1 cellular context compared by ENCODE assay signal in genomic region chr22:37546436-37547248, GRCh38.
TF ChIP-seq lines count a peak whose summit lies in the region.

No MANE protein-coding gene starts in this region.

TF ChIP-seq in HepG2, 621 proteins besides CTCF, POLR2A, EP300 and RAD21 (continued from another document and continues in another):
- TF ChIP-seq, protein P1, sequence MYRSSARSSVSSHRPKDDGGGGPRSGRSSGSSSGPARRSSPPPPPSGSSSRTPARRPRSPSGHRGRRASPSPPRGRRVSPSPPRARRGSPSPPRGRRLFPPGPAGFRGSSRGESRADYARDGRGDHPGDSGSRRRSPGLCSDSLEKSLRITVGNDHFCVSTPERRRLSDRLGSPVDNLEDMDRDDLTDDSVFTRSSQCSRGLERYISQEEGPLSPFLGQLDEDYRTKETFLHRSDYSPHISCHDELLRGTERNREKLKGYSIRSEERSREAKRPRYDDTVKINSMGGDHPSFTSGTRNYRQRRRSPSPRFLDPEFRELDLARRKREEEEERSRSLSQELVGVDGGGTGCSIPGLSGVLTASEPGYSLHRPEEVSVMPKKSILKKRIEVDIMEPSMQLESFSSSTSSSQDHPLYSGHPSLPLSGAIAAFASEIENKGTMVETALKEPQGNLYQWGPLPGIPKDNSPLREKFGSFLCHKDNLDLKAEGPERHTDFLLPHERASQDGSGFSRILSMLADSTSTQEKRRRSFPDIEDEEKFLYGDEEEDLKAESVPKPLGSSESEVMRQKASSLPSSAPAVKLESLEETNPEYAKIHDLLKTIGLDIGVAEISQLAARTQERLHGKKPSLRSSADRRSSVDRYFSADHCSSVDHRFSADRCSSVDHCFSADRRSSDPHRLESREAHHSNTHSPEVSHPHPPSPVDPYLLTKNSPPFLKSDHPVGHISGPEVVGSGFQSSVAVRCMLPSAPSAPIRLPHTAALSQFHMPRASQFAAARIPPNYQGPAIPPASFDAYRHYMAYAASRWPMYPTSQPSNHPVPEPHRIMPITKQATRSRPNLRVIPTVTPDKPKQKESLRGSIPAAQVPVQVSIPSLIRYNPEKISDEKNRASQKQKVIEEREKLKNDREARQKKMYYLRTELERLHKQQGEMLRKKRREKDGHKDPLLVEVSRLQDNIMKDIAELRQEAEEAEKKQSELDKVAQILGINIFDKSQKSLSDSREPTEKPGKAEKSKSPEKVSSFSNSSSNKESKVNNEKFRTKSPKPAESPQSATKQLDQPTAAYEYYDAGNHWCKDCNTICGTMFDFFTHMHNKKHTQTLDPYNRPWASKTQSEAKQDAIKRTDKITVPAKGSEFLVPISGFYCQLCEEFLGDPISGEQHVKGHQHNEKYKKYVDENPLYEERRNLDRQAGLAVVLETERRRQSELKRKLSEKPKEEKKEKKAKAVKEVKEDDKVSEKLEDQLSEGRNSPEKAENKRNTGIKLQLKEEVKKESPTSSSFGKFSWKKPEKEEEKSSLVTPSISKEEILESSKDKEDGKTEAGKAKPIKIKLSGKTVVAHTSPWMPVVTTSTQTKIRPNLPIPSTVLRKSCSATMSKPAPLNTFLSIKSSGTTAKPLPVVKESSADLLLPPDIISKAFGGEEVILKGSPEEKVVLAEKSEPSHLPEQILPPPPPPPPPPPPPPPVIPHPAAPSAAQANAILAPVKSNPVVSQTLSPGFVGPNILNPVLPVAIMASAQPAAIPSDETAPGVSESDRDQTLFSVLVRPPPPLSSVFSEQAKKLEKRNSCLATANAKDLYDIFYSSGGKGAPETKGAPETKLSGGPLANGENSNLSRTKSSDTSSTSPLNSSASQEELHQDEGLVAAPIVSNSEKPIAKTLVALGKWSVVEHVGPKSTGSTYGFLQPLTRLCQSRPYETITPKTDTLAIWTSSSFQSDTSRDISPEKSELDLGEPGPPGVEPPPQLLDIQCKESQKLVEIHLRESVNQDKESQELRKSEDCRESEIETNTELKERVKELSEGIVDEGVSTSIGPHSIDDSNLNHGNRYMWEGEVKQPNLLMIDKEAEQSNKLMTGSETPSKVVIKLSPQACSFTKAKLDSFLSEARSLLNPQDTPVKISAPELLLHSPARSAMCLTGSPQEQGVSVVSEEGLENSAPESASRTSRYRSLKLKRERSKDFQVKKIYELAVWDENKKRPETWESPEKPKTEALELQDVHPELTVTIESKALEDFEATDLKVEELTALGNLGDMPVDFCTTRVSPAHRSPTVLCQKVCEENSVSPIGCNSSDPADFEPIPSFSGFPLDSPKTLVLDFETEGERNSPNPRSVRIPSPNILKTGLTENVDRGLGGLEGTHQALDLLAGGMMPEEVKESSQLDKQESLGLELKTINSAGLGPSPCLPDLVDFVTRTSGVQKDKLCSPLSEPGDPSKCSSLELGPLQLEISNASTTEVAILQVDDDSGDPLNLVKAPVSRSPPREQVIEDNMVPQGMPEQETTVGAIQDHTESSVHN (CRISPR knock-in tag; IDR thresholded peaks at IDR 0.05): no peak
- TF ChIP-seq ATF1 (CRISPR knock-in tag; IDR thresholded peaks at IDR 0.05) (no peak), ZNF572 (CRISPR knock-in tag; IDR thresholded peaks at IDR 0.05) (0 out of 2 replicates have a peak, but pooled peaks have one; percentile 31), THAP7 (CRISPR knock-in tag; IDR thresholded peaks at IDR 0.05) (no peak), SAP130 (CRISPR knock-in tag; IDR thresholded peaks at IDR 0.05; ENCODE audit: low read depth) (no peak), SALL1 (CRISPR knock-in tag; IDR thresholded peaks at IDR 0.05) (no peak; the same call in 1 of the 2 replicates), ZBTB26 (CRISPR knock-in tag; IDR thresholded peaks at IDR 0.05; ENCODE audit: borderline replicate concordance) (no peak), ZNF543 (CRISPR knock-in tag; IDR thresholded peaks at IDR 0.05) (no peak), TFDP2 (CRISPR knock-in tag; IDR thresholded peaks at IDR 0.05) (0 out of 2 replicates have a peak, but pooled peaks have one; percentile 15), ZNF431 (CRISPR knock-in tag; IDR thresholded peaks at IDR 0.05; ENCODE audit: borderline replicate concordance, low read depth) (no peak), YEATS4 (CRISPR knock-in tag; IDR thresholded peaks at IDR 0.05; ENCODE audit: borderline replicate concordance) (no peak), FOXO1 (CRISPR knock-in tag; IDR thresholded peaks at IDR 0.05) (peak; percentile 51; the same call in 1 of the 2 replicates), HNRNPLL (IDR thresholded peaks at IDR 0.05; ENCODE audit: low read depth, low read length, poor library complexity, severe bottlenecking) (peak; percentile 20), CCAR2 (optimal IDR thresholded peaks at IDR 0.05; ENCODE audit: low read depth, low read length) (no peak), KDM3A (CRISPR knock-in tag; IDR thresholded peaks at IDR 0.05; ENCODE audit: low read depth) (no peak), SIN3B (IDR thresholded peaks at IDR 0.05; ENCODE audit: low read length) (no peak), YY1 (IDR thresholded peaks at IDR 0.05; ENCODE audit: insufficient read depth, insufficient replicate concordance, low read depth, low read length) (no peak), TEAD2 (CRISPR knock-in tag; IDR thresholded peaks at IDR 0.05) (no peak), ZNF567 (CRISPR knock-in tag; IDR thresholded peaks at IDR 0.05; ENCODE audit: borderline replicate concordance) (no peak), HHEX (CRISPR knock-in tag; IDR thresholded peaks at IDR 0.05) (no peak), ZBTB7A (CRISPR knock-in tag; IDR thresholded peaks at IDR 0.05) (no peak), ZNF430 (CRISPR knock-in tag; IDR thresholded peaks at IDR 0.05) (0 out of 2 replicates have a peak, but pooled peaks have one; percentile 7), HIC2 (CRISPR knock-in tag; IDR thresholded peaks at IDR 0.05; ENCODE audit: low read depth) (no peak), ZBTB44 (CRISPR knock-in tag; IDR thresholded peaks at IDR 0.05) (no peak), ZNF34 (CRISPR knock-in tag; IDR thresholded peaks at IDR 0.05; ENCODE audit: borderline replicate concordance) (no peak), SRSF9 (IDR thresholded peaks at IDR 0.05; ENCODE audit: borderline replicate concordance, insufficient read depth, low read depth, low read length, poor library complexity, severe bottlenecking) (no peak), HOXA3 (CRISPR knock-in tag; IDR thresholded peaks at IDR 0.05) (peak; percentile 14; the same call in 1 of the 2 replicates), ZKSCAN8 (CRISPR knock-in tag; IDR thresholded peaks at IDR 0.05; ENCODE audit: borderline replicate concordance) (no peak), THAP11 (CRISPR knock-in tag; IDR thresholded peaks at IDR 0.05) (0 out of 2 replicates have a peak, but pooled peaks have one; percentile 12), ZNF333 (CRISPR knock-in tag; IDR thresholded peaks at IDR 0.05; ENCODE audit: borderline replicate concordance) (no peak), GZF1 (CRISPR knock-in tag; IDR thresholded peaks at IDR 0.05) (no peak)
- TF ChIP-seq, protein P2, sequence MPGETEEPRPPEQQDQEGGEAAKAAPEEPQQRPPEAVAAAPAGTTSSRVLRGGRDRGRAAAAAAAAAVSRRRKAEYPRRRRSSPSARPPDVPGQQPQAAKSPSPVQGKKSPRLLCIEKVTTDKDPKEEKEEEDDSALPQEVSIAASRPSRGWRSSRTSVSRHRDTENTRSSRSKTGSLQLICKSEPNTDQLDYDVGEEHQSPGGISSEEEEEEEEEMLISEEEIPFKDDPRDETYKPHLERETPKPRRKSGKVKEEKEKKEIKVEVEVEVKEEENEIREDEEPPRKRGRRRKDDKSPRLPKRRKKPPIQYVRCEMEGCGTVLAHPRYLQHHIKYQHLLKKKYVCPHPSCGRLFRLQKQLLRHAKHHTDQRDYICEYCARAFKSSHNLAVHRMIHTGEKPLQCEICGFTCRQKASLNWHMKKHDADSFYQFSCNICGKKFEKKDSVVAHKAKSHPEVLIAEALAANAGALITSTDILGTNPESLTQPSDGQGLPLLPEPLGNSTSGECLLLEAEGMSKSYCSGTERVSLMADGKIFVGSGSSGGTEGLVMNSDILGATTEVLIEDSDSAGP (CRISPR knock-in tag; IDR thresholded peaks at IDR 0.05; ENCODE audit: borderline replicate concordance): no peak
- TF ChIP-seq, protein P3, sequence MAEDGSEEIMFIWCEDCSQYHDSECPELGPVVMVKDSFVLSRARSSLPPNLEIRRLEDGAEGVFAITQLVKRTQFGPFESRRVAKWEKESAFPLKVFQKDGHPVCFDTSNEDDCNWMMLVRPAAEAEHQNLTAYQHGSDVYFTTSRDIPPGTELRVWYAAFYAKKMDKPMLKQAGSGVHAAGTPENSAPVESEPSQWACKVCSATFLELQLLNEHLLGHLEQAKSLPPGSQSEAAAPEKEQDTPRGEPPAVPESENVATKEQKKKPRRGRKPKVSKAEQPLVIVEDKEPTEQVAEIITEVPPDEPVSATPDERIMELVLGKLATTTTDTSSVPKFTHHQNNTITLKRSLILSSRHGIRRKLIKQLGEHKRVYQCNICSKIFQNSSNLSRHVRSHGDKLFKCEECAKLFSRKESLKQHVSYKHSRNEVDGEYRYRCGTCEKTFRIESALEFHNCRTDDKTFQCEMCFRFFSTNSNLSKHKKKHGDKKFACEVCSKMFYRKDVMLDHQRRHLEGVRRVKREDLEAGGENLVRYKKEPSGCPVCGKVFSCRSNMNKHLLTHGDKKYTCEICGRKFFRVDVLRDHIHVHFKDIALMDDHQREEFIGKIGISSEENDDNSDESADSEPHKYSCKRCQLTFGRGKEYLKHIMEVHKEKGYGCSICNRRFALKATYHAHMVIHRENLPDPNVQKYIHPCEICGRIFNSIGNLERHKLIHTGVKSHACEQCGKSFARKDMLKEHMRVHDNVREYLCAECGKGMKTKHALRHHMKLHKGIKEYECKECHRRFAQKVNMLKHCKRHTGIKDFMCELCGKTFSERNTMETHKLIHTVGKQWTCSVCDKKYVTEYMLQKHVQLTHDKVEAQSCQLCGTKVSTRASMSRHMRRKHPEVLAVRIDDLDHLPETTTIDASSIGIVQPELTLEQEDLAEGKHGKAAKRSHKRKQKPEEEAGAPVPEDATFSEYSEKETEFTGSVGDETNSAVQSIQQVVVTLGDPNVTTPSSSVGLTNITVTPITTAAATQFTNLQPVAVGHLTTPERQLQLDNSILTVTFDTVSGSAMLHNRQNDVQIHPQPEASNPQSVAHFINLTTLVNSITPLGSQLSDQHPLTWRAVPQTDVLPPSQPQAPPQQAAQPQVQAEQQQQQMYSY (CRISPR knock-in tag; IDR thresholded peaks at IDR 0.05): no peak
- TF ChIP-seq, protein P4, sequence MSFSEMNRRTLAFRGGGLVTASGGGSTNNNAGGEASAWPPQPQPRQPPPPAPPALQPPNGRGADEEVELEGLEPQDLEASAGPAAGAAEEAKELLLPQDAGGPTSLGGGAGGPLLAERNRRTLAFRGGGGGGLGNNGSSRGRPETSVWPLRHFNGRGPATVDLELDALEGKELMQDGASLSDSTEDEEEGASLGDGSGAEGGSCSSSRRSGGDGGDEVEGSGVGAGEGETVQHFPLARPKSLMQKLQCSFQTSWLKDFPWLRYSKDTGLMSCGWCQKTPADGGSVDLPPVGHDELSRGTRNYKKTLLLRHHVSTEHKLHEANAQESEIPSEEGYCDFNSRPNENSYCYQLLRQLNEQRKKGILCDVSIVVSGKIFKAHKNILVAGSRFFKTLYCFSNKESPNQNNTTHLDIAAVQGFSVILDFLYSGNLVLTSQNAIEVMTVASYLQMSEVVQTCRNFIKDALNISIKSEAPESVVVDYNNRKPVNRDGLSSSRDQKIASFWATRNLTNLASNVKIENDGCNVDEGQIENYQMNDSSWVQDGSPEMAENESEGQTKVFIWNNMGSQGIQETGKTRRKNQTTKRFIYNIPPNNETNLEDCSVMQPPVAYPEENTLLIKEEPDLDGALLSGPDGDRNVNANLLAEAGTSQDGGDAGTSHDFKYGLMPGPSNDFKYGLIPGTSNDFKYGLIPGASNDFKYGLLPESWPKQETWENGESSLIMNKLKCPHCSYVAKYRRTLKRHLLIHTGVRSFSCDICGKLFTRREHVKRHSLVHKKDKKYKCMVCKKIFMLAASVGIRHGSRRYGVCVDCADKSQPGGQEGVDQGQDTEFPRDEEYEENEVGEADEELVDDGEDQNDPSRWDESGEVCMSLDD (CRISPR knock-in tag; IDR thresholded peaks at IDR 0.05; ENCODE audit: borderline replicate concordance): no peak
